2 cellular contexts compared by ENCODE assay signal in the genomic region with DNA sequence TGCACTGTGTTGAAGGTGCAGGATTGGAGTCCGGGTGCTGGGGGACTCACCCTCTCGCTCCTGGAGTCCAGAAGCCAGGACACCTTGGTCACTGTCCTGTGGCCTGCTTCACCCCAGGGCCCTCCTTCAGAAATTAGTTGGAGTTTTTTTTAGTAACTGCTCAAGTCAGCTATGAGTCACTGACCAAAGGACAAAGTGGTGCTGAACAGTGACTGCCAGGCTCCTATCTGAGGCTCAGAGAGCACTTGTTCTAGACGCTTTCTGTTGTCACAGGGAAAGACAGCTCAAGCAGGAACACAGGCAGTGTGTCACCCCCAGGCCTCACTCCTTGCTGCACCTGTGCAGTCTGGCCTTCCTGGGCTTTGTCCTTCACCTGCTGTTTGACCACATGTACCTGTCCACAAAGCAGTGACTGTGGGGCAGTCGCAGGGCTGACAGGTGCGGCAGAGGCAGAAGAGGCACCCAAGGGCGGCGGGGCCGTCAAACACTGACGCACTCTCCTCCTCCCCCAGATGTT.
TF ChIP-seq lines count a peak whose summit lies in the region.

No MANE protein-coding gene starts in this region.

TF ChIP-seq in SK-N-SH, 30 proteins besides CTCF, POLR2A, EP300 and RAD21 (continued from another document):
- TF ChIP-seq, protein P1, sequence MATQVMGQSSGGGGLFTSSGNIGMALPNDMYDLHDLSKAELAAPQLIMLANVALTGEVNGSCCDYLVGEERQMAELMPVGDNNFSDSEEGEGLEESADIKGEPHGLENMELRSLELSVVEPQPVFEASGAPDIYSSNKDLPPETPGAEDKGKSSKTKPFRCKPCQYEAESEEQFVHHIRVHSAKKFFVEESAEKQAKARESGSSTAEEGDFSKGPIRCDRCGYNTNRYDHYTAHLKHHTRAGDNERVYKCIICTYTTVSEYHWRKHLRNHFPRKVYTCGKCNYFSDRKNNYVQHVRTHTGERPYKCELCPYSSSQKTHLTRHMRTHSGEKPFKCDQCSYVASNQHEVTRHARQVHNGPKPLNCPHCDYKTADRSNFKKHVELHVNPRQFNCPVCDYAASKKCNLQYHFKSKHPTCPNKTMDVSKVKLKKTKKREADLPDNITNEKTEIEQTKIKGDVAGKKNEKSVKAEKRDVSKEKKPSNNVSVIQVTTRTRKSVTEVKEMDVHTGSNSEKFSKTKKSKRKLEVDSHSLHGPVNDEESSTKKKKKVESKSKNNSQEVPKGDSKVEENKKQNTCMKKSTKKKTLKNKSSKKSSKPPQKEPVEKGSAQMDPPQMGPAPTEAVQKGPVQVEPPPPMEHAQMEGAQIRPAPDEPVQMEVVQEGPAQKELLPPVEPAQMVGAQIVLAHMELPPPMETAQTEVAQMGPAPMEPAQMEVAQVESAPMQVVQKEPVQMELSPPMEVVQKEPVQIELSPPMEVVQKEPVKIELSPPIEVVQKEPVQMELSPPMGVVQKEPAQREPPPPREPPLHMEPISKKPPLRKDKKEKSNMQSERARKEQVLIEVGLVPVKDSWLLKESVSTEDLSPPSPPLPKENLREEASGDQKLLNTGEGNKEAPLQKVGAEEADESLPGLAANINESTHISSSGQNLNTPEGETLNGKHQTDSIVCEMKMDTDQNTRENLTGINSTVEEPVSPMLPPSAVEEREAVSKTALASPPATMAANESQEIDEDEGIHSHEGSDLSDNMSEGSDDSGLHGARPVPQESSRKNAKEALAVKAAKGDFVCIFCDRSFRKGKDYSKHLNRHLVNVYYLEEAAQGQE (IDR thresholded peaks at IDR 0.05; ENCODE audit: low read depth, low read length) = 0 out of 2 replicates have a peak, but pooled peaks have one; percentile 18
- TF ChIP-seq TCF12 (IDR thresholded peaks at IDR 0.05) (peak; percentile 43; the same call in 1 of the 2 replicates), POLR2AphosphoS5 (IDR thresholded peaks at IDR 0.05; ENCODE audit: low read depth, low read length) (no peak; the same call in 1 of the 2 replicates), SMC3 (IDR thresholded peaks at IDR 0.05; ENCODE audit: low read depth, low read length) (no peak), TAF1 (IDR thresholded peaks at IDR 0.05; ENCODE audit: borderline replicate concordance, low read depth, low read length) (no peak), MEF2A (IDR thresholded peaks at IDR 0.05; ENCODE audit: borderline replicate concordance, low read depth) (no peak), YY1 (IDR thresholded peaks at IDR 0.05; ENCODE audit: low read depth) (no peak)
- TF ChIP-seq, protein P2, sequence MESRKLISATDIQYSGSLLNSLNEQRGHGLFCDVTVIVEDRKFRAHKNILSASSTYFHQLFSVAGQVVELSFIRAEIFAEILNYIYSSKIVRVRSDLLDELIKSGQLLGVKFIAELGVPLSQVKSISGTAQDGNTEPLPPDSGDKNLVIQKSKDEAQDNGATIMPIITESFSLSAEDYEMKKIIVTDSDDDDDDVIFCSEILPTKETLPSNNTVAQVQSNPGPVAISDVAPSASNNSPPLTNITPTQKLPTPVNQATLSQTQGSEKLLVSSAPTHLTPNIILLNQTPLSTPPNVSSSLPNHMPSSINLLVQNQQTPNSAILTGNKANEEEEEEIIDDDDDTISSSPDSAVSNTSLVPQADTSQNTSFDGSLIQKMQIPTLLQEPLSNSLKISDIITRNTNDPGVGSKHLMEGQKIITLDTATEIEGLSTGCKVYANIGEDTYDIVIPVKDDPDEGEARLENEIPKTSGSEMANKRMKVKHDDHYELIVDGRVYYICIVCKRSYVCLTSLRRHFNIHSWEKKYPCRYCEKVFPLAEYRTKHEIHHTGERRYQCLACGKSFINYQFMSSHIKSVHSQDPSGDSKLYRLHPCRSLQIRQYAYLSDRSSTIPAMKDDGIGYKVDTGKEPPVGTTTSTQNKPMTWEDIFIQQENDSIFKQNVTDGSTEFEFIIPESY (IDR thresholded peaks at IDR 0.05; ENCODE audit: borderline replicate concordance, low read depth) = no peak
- TF ChIP-seq, protein P3, sequence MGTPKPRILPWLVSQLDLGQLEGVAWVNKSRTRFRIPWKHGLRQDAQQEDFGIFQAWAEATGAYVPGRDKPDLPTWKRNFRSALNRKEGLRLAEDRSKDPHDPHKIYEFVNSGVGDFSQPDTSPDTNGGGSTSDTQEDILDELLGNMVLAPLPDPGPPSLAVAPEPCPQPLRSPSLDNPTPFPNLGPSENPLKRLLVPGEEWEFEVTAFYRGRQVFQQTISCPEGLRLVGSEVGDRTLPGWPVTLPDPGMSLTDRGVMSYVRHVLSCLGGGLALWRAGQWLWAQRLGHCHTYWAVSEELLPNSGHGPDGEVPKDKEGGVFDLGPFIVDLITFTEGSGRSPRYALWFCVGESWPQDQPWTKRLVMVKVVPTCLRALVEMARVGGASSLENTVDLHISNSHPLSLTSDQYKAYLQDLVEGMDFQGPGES (IDR thresholded peaks at IDR 0.05; ENCODE audit: low read depth, low read length) = no peak

TF ChIP-seq in SK-N-SH treated with all-trans-retinoic acid at 6 μM for 48 hours, 23 proteins besides CTCF, POLR2A, EP300 and RAD21 (continued from another document):
- TF ChIP-seq, protein P4, sequence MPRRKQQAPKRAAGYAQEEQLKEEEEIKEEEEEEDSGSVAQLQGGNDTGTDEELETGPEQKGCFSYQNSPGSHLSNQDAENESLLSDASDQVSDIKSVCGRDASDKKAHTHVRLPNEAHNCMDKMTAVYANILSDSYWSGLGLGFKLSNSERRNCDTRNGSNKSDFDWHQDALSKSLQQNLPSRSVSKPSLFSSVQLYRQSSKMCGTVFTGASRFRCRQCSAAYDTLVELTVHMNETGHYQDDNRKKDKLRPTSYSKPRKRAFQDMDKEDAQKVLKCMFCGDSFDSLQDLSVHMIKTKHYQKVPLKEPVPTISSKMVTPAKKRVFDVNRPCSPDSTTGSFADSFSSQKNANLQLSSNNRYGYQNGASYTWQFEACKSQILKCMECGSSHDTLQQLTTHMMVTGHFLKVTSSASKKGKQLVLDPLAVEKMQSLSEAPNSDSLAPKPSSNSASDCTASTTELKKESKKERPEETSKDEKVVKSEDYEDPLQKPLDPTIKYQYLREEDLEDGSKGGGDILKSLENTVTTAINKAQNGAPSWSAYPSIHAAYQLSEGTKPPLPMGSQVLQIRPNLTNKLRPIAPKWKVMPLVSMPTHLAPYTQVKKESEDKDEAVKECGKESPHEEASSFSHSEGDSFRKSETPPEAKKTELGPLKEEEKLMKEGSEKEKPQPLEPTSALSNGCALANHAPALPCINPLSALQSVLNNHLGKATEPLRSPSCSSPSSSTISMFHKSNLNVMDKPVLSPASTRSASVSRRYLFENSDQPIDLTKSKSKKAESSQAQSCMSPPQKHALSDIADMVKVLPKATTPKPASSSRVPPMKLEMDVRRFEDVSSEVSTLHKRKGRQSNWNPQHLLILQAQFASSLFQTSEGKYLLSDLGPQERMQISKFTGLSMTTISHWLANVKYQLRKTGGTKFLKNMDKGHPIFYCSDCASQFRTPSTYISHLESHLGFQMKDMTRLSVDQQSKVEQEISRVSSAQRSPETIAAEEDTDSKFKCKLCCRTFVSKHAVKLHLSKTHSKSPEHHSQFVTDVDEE (CRISPR knock-in tag; IDR thresholded peaks at IDR 0.05) = no peak
- TF ChIP-seq OSR1 (CRISPR knock-in tag; IDR thresholded peaks at IDR 0.05) (no peak), ZNF8 (CRISPR knock-in tag; IDR thresholded peaks at IDR 0.05) (no peak)
TF ChIP-seq in SK-N-SH treated with all-trans-retinoic acid at 6 μM for 48 hours: peak in this region for 0.
